ENCODE assay signal across 31 cellular contexts in the genomic region with DNA sequence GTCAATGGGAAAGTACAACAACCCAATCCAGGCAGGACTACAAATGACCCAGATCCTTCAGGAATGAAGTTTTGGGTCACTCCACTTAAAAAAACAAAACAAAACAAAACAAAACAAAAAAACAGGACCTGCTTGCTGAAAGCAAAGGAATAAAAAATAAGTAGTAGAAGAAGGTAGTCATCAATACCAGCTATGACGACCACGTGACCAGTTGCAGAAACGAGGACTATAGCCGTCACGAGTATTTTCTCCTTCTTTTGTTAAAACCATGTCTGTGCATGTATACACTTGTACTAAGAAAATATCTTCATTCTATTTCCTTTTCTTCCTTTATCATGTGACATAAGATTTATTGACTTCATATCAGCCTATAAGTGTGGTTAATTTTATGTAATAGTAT.
DNase-seq lines count a peak whose midpoint lies in the region; ATAC-seq, FAIRE-seq and TF ChIP-seq lines count a peak whose summit lies in the region.
"Had no signal": no experiment of that assay in that cellular context is flagged by ENCODE, and none has a peak within 500 bp of the region (broad histone marks: within the 10 kb centered on the region; RNA-seq: fewer than 3 reads in every experiment).

No MANE protein-coding gene starts in this region.

- H3K79me2 ChIP-seq in HepG2 (ENCODE audit: insufficient read depth, low read length) = no peaks in the 10 kb centered on the region
- H3K79me2 ChIP-seq in K562 (ENCODE audit: control insufficient read depth, insufficient read depth, low read length) = no peaks in the 10 kb centered on the region

- H3K9me1 ChIP-seq in K562 (ENCODE audit: control insufficient read depth, insufficient read depth, low read length) = no peaks in the 10 kb centered on the region

- TF ChIP-seq POLR2A in HepG2 (IDR thresholded peaks at IDR 0.05; ENCODE audit: insufficient read depth in 1 of 2, low read depth in 2 of 2, low read length in 2 of 2) (no peak), right lobe of liver (IDR thresholded peaks at IDR 0.05) (no peak), K562 (conservative IDR thresholded peaks at IDR 0.05) (no peak)

- DNase-seq in HepG2 (ENCODE audit: low spot score) (no peak), right lobe of liver (no peak), K562 (ENCODE audit: extremely low read depth in 1 of 4, low spot score in 3 of 4) (no peak), NCI-H1436 (lab: John Stamatoyannopoulos, UW) (no peak)
- DNase-seq: 8988T; ACHN; AML-193; BE2C; C1 segment of cervical spinal cord; Caco-2; Calu3; CD4-positive, alpha-beta memory T cell; CD4-positive, alpha-beta T cell; CD4-positive, CD25-positive, alpha-beta regulatory T cell; CD8-positive, alpha-beta memory T cell; CD8-positive, alpha-beta T cell; COR-L47; DMS 273 treated with DMSO at 0.1 percent for 48 hours; DMS153; DMS53; DMS79; DMS79 treated with DMSO at 0.1 percent for 48 hours; DND-41; EL had no signal

- H3K27ac ChIP-seq in HepG2 (ENCODE audit: extremely low read length, insufficient read depth, low read length) (no peak overlapping the region), right lobe of liver (no peak overlapping the region), K562 (ENCODE audit: extremely low read depth, low read depth, low read length) (no peak overlapping the region)
- H3K27ac ChIP-seq: 22Rv1; A549; BLaER1; BLaER1 treated with 17β-estradiol and CSF1 and Interleukin-3, amounts not matched to agents 10 nM and 100 nM; C4-2B had no signal

- 30% methylated on average over 5 of the region's 5 CpGs for WGBS in HepG2 (ENCODE audit: low lambda C conversion rate)
- WGBS in right lobe of liver (ENCODE audit: insufficient coverage, low coverage, low lambda C conversion rate, missing lambda C conversion rate) = 76% methylated on average over 5 of the region's 5 CpGs
- 0% methylated on average over 5 of the region's 5 CpGs for WGBS in K562 (ENCODE audit: insufficient coverage, low coverage, missing lambda C conversion rate)

- H3K27me3 ChIP-seq in HepG2 (ENCODE audit: control insufficient read depth in 1 of 2, insufficient read depth in 2 of 2, low read length in 2 of 2) = no peaks in the 10 kb centered on the region
- no peaks in the 10 kb centered on the region for H3K27me3 ChIP-seq in right lobe of liver
- no peaks in the 10 kb centered on the region for H3K27me3 ChIP-seq in K562 (ENCODE audit: control insufficient read depth in 2 of 2, insufficient read depth in 2 of 2, low read length in 2 of 2)
- H3K27me3 ChIP-seq: BE2C; BLaER1; BLaER1 treated with 17β-estradiol and CSF1 and Interleukin-3, amounts not matched to agents 10 nM and 100 nM had no signal

- in situ Hi-C loops in HepG2 (cut with HindIII; ENCODE audit: extremely low pct_ligation_motif_present, low pct_unique_long_range_greater_than_20kb) (no loop called here), K562 (cut with MboI) (no loop called here)

- FAIRE-seq in HepG2 (lab: Jason Lieb, UNC) = no peak
- FAIRE-seq in K562 (lab: Jason Lieb, UNC) = no peak
- FAIRE-seq: A204.1, A549, D721Med had no signal

- H2AFZ ChIP-seq in HepG2 (ENCODE audit: low read length) = no peak overlapping the region
- no peak overlapping the region for H2AFZ ChIP-seq in K562 (ENCODE audit: low read depth, low read length)

- TF ChIP-seq RAD21 in HepG2 (CRISPR knock-in tag; IDR thresholded peaks at IDR 0.05) (no peak), K562 (CRISPR knock-in tag; conservative IDR thresholded peaks at IDR 0.05 in 1 of 2, IDR thresholded peaks at IDR 0.05 in 1 of 2) (no peak)

- intact Hi-C loops in HepG2 (cut with micrococcal nuclease; ENCODE audit: unreplicated experiment) = no loop called here
- intact Hi-C loops in right lobe of liver (cut with DNase I) = no loop called here
- intact Hi-C loops in K562 (cut with micrococcal nuclease) = no loop called here

- CTCF ChIA-PET in HepG2 (lab: Yijun Ruan, JAX; ENCODE audit: low intra/inter-chr PET ratio, low total read pairs) = no interaction called here
- CTCF ChIA-PET in K562 (lab: Yijun Ruan, JAX; ENCODE audit: low intra/inter-chr PET ratio) = no interaction called here

- H3K4me1 ChIP-seq in HepG2 (ENCODE audit: insufficient read depth, low read length) (no peaks in the 10 kb centered on the region), right lobe of liver (no peaks in the 10 kb centered on the region), K562 (replicated peaks in 1 of 2; ENCODE audit: control insufficient read depth in 2 of 2, insufficient read depth in 2 of 2, low read length in 2 of 2) (no peaks in the 10 kb centered on the region)
- H3K4me1 ChIP-seq: A549, BE2C, BLaER1, Caco-2 had no signal

- no peak for ATAC-seq in HepG2
- ATAC-seq in right lobe of liver = no peak
- no peak for ATAC-seq in K562
- ATAC-seq: A549; CD8-positive, alpha-beta T cell had no signal

- H4K20me1 ChIP-seq in HepG2 (ENCODE audit: insufficient read depth, low read length) = no peaks in the 10 kb centered on the region
- no peaks in the 10 kb centered on the region for H4K20me1 ChIP-seq in K562 (replicated peaks; ENCODE audit: control insufficient read depth, insufficient read depth, low read length)
- H4K20me1 ChIP-seq: BLaER1; BLaER1 treated with 17β-estradiol and CSF1 and Interleukin-3, amounts not matched to agents 10 nM and 100 nM had no signal

- TF ChIP-seq EP300 in HepG2 (IDR thresholded peaks at IDR 0.05; ENCODE audit: low read depth in 2 of 2, low read length in 2 of 2) = no peak
- TF ChIP-seq EP300 in HepG2 (CRISPR knock-in tag; IDR thresholded peaks at IDR 0.05; ENCODE audit: borderline replicate concordance) = no peak
- TF ChIP-seq EP300 in K562 (IDR thresholded peaks at IDR 0.05; ENCODE audit: low read length) = no peak

- no peak overlapping the region for H3K9ac ChIP-seq in HepG2 (ENCODE audit: insufficient read depth, low read depth, low read length)
- no peak overlapping the region for H3K9ac ChIP-seq in K562 (ENCODE audit: insufficient read depth in 1 of 2, low read depth in 2 of 2, low read length in 2 of 2)
- H3K9ac ChIP-seq: BLaER1; BLaER1 treated with 17β-estradiol and CSF1 and Interleukin-3, amounts not matched to agents 10 nM and 100 nM had no signal

- BruUV-seq in HepG2 (replicated peaks; lab: Mats Ljungman, UMichigan) (no TSS peak), K562 (replicated peaks; lab: Mats Ljungman, UMichigan) (no TSS peak)

- H3K9me3 ChIP-seq in HepG2 (ENCODE audit: low read length) (no peaks in the 10 kb centered on the region), right lobe of liver (no peaks in the 10 kb centered on the region), K562 (replicated peaks; ENCODE audit: control insufficient read depth, insufficient read depth, low read depth, low read length) (0 out of 2 replicates have a peak, but pooled peaks cover 3% of the 10 kb centered on the region)
- H3K9me3 ChIP-seq: A549, BE2C, BLaER1, Caco-2 had no signal

- no peak for TF ChIP-seq CTCF in HepG2 (CRISPR knock-in tag; IDR thresholded peaks at IDR 0.05)
- TF ChIP-seq CTCF in right lobe of liver (IDR thresholded peaks at IDR 0.05) = no peak
- no peak for TF ChIP-seq CTCF in K562 (IDR thresholded peaks at IDR 0.05 in 2 of 3, conservative IDR thresholded peaks at IDR 0.05 in 1 of 3; ENCODE audit: insufficient read depth in 2 of 3, low read depth in 1 of 3, low read length in 3 of 3)

- POLR2A ChIA-PET in HepG2 (lab: Yijun Ruan, JAX) (no interaction called here), K562 (lab: Yijun Ruan, JAX) (no interaction called here)

- H3K4me2 ChIP-seq in HepG2 (ENCODE audit: low read depth, low read length) (no peak overlapping the region), K562 (ENCODE audit: insufficient read depth, low read length) (no peak overlapping the region)
- H3K4me2 ChIP-seq: A549; BLaER1; BLaER1 treated with 17β-estradiol and CSF1 and Interleukin-3, amounts not matched to agents 10 nM and 100 nM had no signal

- H3K36me3 ChIP-seq in HepG2 (replicated peaks in 1 of 2; ENCODE audit: control insufficient read depth in 1 of 2, insufficient read depth in 2 of 2, low read length in 2 of 2) (no peaks in the 10 kb centered on the region), right lobe of liver (no peaks in the 10 kb centered on the region), K562 (ENCODE audit: control insufficient read depth, insufficient read depth, low read length) (no peaks in the 10 kb centered on the region)
- H3K36me3 ChIP-seq: BE2C; BLaER1; BLaER1 treated with 17β-estradiol and CSF1 and Interleukin-3, amounts not matched to agents 10 nM and 100 nM had no signal

- H3K4me3 ChIP-seq in HepG2 (replicated peaks in 1 of 3; ENCODE audit: insufficient read depth in 1 of 3, low read depth in 2 of 3, low read length in 3 of 3) = no peak overlapping the region
- H3K4me3 ChIP-seq in right lobe of liver = no peak overlapping the region
- H3K4me3 ChIP-seq in K562 = no peak overlapping the region
- H3K4me3 ChIP-seq: A549; BLaER1; BLaER1 treated with 17β-estradiol and CSF1 and Interleukin-3, amounts not matched to agents 10 nM and 100 nM had no signal

TF ChIP-seq in HepG2, 621 proteins besides CTCF, POLR2A, EP300 and RAD21 (continues in another document):
- TF ChIP-seq SNRNP70 (IDR thresholded peaks at IDR 0.05; ENCODE audit: low read depth, low read length) (no peak), CREB1 (IDR thresholded peaks at IDR 0.05) (peak; percentile 28; the same call in 1 of the 2 replicates), CREB1 (CRISPR knock-in tag; IDR thresholded peaks at IDR 0.05) (no peak), RAD51 (IDR thresholded peaks at IDR 0.05; ENCODE audit: borderline replicate concordance) (peak; percentile 51; the same call in 1 of the 2 replicates)

TF ChIP-seq in K562, 482 proteins besides CTCF, POLR2A, EP300 and RAD21:
- TF ChIP-seq HSF4 (CRISPR knock-in tag; IDR thresholded peaks at IDR 0.05; ENCODE audit: borderline replicate concordance) (no peak), TFE3 (CRISPR knock-in tag; IDR thresholded peaks at IDR 0.05) (peak; percentile 63)

Comparison
In these comparisons a context has a peak if more than half of its experiments do, and no peak if none do; other contexts are left out.
1. Of the 241 proteins assayed by ChIP-seq in both HepG2 and K562: peak only in HepG2: RAD51; only in K562: TFE3; in both: none; in neither: 237; mixed calls (peak in some experiments, not most) for 2.